In the genomic region with DNA sequence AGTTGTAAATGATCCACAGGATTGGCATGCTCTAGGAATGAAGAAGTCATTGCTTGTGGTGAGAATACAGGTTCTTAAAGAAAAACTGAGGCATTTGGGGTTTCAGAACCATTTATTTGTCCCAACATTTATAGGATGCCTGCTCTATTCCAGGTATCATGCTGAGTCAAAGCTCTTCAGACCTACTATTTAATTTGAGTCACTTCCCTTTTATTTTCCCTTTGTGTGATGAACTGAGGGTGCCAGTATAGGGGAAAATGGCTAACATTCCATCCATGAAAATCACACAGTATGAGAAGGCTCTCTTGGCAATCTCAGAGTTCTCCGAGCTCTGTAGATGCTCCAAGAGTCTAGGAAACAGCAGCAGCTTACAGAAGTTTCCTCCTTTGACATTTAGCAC, we compare ENCODE assay signal across 24 cellular contexts.
DNase-seq lines count a peak whose midpoint lies in the region; ATAC-seq lines count a peak whose summit lies in the region.
"Had no signal": no experiment of that assay in that cellular context is flagged by ENCODE, and none has a peak within 500 bp of the region (broad histone marks: within the 10 kb centered on the region; RNA-seq: fewer than 3 reads in every experiment).

No MANE protein-coding gene starts in this region.

- POLR2A ChIA-PET in naive thymus-derived CD8-positive, alpha-beta T cell (lab: Charles Lee): no interaction called here

- peak; percentile 36 for DNase-seq in A172 (ENCODE audit: low spot score)
- peak; percentile 26 for DNase-seq in HS-5 (ENCODE audit: low read depth)
- DNase-seq in kidney tubule cell (ENCODE audit: low spot score): peak; percentile 51
- DNase-seq in naive thymus-derived CD8-positive, alpha-beta T cell: no peak
- DNase-seq in activated T-cell treated with anti-CD3 and anti-CD28 coated beads, Interleukin-2, amount 50 U/mL, for 1 hour: no peak
- DNase-seq in cortex of kidney (lab: John Stamatoyannopoulos, UW): no peak
- no peak for DNase-seq in H4 (ENCODE audit: low spot score)
- DNase-seq: 8988T; activated CD8-positive, alpha-beta memory T cell treated with anti-CD3 and anti-CD28 coated beads, Interleukin-2, amount 50 U/mL, for 48 hours; activated effector memory CD4-positive, alpha-beta T cell treated with anti-CD3 and anti-CD28 coated beads, Interleukin-2, amount 50 U/mL, for 16 hours; COR-L47; dermis blood vessel endothelial cell; DND-41; MM.1S; NCI-H1436 treated with DMSO at 0.1 percent for 48 hours; NCI-H524; stimulated activated CD4-positive, alpha-beta T cell treated with anti-CD3 and anti-CD28 coated beads, Interleukin-2, amount 100 ng/mL, for 24 hours had no signal

- H3K9me3 Mint-ChIP-seq in naive thymus-derived CD8-positive, alpha-beta T cell: no peaks in the 10 kb centered on the region
- H3K9me3 Mint-ChIP-seq: stimulated activated effector memory CD8-positive, alpha-beta T cell treated with anti-CD3 and anti-CD28 coated beads, Interleukin-12 subunit alpha, Interleukin-12 subunit beta, amount 100 ng/mL, for 72 hours; T-helper 2 cell treated with Interferon-gamma antibody and Interleukin-4, amounts not matched to agents 5 μg/mL and 100 μg/mL, for 36 hours had no signal

- no peak overlapping the region for H3K27ac Mint-ChIP-seq in naive thymus-derived CD8-positive, alpha-beta T cell
- H3K27ac Mint-ChIP-seq: stimulated activated effector memory CD8-positive, alpha-beta T cell treated with anti-CD3 and anti-CD28 coated beads, Interleukin-12 subunit alpha, Interleukin-12 subunit beta, amount 100 ng/mL, for 72 hours; T-helper 2 cell treated with Interferon-gamma antibody and Interleukin-4, amounts not matched to agents 5 μg/mL and 100 μg/mL, for 36 hours had no signal

- no peaks in the 10 kb centered on the region for H3K36me3 Mint-ChIP-seq in naive thymus-derived CD8-positive, alpha-beta T cell
- H3K36me3 Mint-ChIP-seq: stimulated activated effector memory CD8-positive, alpha-beta T cell treated with anti-CD3 and anti-CD28 coated beads, Interleukin-12 subunit alpha, Interleukin-12 subunit beta, amount 100 ng/mL, for 72 hours had no signal

- ATAC-seq in naive thymus-derived CD8-positive, alpha-beta T cell: no peak
- ATAC-seq: SK-N-SH treated with all-trans-retinoic acid at 6 μM for 48 hours; stimulated activated effector memory CD8-positive, alpha-beta T cell treated with anti-CD3 and anti-CD28 coated beads, Interleukin-12 subunit alpha, Interleukin-12 subunit beta, amount 100 ng/mL, for 72 hours had no signal

- H3K4me3 Mint-ChIP-seq in naive thymus-derived CD8-positive, alpha-beta T cell: no peak overlapping the region
- H3K4me3 Mint-ChIP-seq: stimulated activated effector memory CD8-positive, alpha-beta T cell treated with anti-CD3 and anti-CD28 coated beads, Interleukin-12 subunit alpha, Interleukin-12 subunit beta, amount 100 ng/mL, for 72 hours; T-helper 2 cell treated with Interferon-gamma antibody and Interleukin-4, amounts not matched to agents 5 μg/mL and 100 μg/mL, for 36 hours had no signal

- H3K27ac ChIP-seq in angular gyrus (ENCODE audit: low read depth, low read length): peak overlapping the region; percentile 17
- H3K27ac ChIP-seq: neutrophil, thoracic aorta, VCaP had no signal

- peaks cover 0 to 11% (median 4%) of the 10 kb centered on the region in 4 donors for H3K4me1 Mint-ChIP-seq in naive thymus-derived CD8-positive, alpha-beta T cell

- peaks cover 3 to 35% (median 10%) of the 10 kb centered on the region in 5 donors for H3K27me3 Mint-ChIP-seq in naive thymus-derived CD8-positive, alpha-beta T cell

Comparison
In these comparisons a context has a peak if more than half of its experiments do, and no peak if none do; other contexts are left out.
1. DNase-seq: peak in A172 (single experiment), HS-5 (single experiment) and kidney tubule cell (single experiment); none in naive thymus-derived CD8-positive, alpha-beta T cell (0 of 10), activated T-cell treated with anti-CD3 and anti-CD28 coated beads, Interleukin-2, amount 50 U/mL, for 1 hour (single experiment), cortex of kidney (single experiment) and H4 (single experiment).